In the genomic region with DNA sequence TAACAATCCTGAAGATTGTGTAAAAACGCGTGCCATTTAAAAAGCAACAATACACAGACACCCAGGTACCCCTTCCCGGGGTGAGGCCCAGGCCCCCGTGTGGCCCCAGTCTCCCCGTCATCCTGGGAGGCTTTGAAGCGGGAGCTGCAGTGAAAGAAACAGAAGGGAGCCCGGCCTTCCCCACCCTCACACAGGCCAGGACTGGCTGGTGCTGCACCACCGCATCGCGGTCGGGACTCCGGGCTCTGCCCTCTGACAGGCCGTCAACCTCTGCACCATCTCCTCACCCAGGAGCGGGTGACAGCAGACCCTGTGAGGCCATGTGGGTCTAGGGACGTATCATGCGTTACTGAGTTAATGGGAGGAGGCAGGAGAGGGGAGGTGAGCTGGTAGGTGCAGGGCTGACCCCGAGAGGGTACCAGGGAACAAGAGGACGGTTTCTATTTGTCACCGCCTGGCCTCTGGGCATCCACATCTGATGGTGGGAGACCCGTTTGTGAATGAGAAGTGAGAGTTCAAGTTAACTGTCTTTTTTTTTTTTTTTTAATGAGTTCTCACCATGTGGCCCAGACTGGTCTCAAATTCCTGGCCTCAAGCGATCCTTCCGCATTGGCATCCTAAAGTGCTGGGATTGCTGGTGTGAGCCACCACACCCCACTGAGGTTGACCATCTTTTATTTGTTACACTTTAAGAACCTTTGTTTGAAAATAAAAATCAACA, we compare ENCODE assay signal across 28 cellular contexts. TPM values are rescaled to one million over a fixed set of nuclear protein-coding genes. Genes with fewer than 3 reads are reported as not detected.
"Had no signal": no experiment of that assay in that cellular context is flagged by ENCODE, and none has a peak within 500 bp of the region (broad histone marks: within the 10 kb centered on the region; RNA-seq: fewer than 3 reads in every experiment).

No MANE protein-coding gene starts in this region.

- H3K4me1 Mint-ChIP-seq: activated CD4-positive, alpha-beta T cell treated with anti-CD3 and anti-CD28 coated beads for 36 hours; activated naive CD4-positive, alpha-beta T cell treated with anti-CD3 and anti-CD28 coated beads, Interleukin-2, amount 10 ng/mL, durations not matched to agents 7 days and 5 days had no signal

- H3K27ac Mint-ChIP-seq: activated CD4-positive, alpha-beta T cell treated with anti-CD3 and anti-CD28 coated beads for 36 hours; activated CD8-positive, alpha-beta T cell treated with anti-CD3 and anti-CD28 coated beads for 36 hours; activated naive CD4-positive, alpha-beta T cell treated with anti-CD3 and anti-CD28 coated beads, Interleukin-2, amount 10 ng/mL, durations not matched to agents 7 days and 5 days; activated naive CD8-positive, alpha-beta T cell treated with anti-CD3 and anti-CD28 coated beads for 36 hours; activated T-cell treated with anti-CD3 and anti-CD28 coated beads, Interleukin-2, amount 50 U/mL, for 72 hours; activated T-helper 2 cell treated with anti-CD3 and anti-CD28 coated beads, Interferon-gamma antibody, Interleukin-2, Interleukin-4, amounts not matched to agents 10 μg/mL and 5 μg/mL and 100 μg/mL, durations not matched to agents 14 hours and 24 hours and 36 hours had no signal

- H3K4me3 Mint-ChIP-seq: activated CD4-positive, alpha-beta T cell treated with anti-CD3 and anti-CD28 coated beads for 36 hours; activated CD8-positive, alpha-beta T cell treated with anti-CD3 and anti-CD28 coated beads for 36 hours; activated naive CD4-positive, alpha-beta T cell treated with anti-CD3 and anti-CD28 coated beads, Interleukin-2, amount 10 ng/mL, durations not matched to agents 7 days and 5 days; activated naive CD8-positive, alpha-beta T cell treated with anti-CD3 and anti-CD28 coated beads for 36 hours; activated T-cell treated with anti-CD3 and anti-CD28 coated beads, Interleukin-2, amount 50 U/mL, for 72 hours had no signal

- H3K4me1 ChIP-seq: SJCRH30 had no signal

- H3K4me3 ChIP-seq: SJCRH30 had no signal

- H3K27me3 Mint-ChIP-seq: activated CD4-positive, alpha-beta T cell treated with anti-CD3 and anti-CD28 coated beads for 36 hours; activated CD8-positive, alpha-beta T cell treated with anti-CD3 and anti-CD28 coated beads for 36 hours; activated naive CD4-positive, alpha-beta T cell treated with anti-CD3 and anti-CD28 coated beads, Interleukin-2, amount 10 ng/mL, durations not matched to agents 7 days and 5 days; activated naive CD8-positive, alpha-beta T cell treated with anti-CD3 and anti-CD28 coated beads for 36 hours had no signal

- H3K9me3 Mint-ChIP-seq: activated CD8-positive, alpha-beta T cell treated with anti-CD3 and anti-CD28 coated beads for 36 hours; activated naive CD8-positive, alpha-beta T cell treated with anti-CD3 and anti-CD28 coated beads for 36 hours; activated T-cell treated with anti-CD3 and anti-CD28 coated beads, Interleukin-2, amount 50 U/mL, for 72 hours; activated T-helper 2 cell treated with anti-CD3 and anti-CD28 coated beads, Interferon-gamma antibody, Interleukin-2, Interleukin-4, amounts not matched to agents 10 μg/mL and 5 μg/mL and 100 μg/mL, durations not matched to agents 14 hours and 24 hours and 36 hours had no signal

- H3K9me3 ChIP-seq: SK-N-SH had no signal

- H3K27me3 ChIP-seq: SJCRH30 had no signal

- H3K27ac ChIP-seq: KMS-11, SJCRH30, VCaP had no signal

- DNase-seq: activated CD4-positive, alpha-beta T cell treated with anti-CD3 and anti-CD28 coated beads for 36 hours; activated CD4-positive, alpha-beta T cell treated with anti-CD3 and anti-CD28 coated beads, Interleukin-2, amount 50 U/mL, for 1 hour; activated CD8-positive, alpha-beta memory T cell treated with anti-CD3 and anti-CD28 coated beads, Interleukin-2, amount 50 U/mL, for 4 hours; activated CD8-positive, alpha-beta T cell treated with anti-CD3 and anti-CD28 coated beads for 36 hours; activated gamma-delta T cell treated with Interleukin-2 at 50 U/mL for 16 hours; activated naive CD4-positive, alpha-beta T cell treated with anti-CD3 and anti-CD28 coated beads, Interleukin-2, amount 10 ng/mL, durations not matched to agents 7 days and 5 days; activated naive CD8-positive, alpha-beta T cell treated with anti-CD3 and anti-CD28 coated beads for 36 hours; activated T-cell treated with anti-CD3 and anti-CD28 coated beads, Interleukin-2, amount 50 U/mL, for 72 hours; NCI-H1092; NCI-H1417; NCI-H1930; NCI-H2171; NCI-H2227 treated with DMSO at 0.1 percent for 48 hours; NCI-H526; NCI-H82; OCI-M1; RPMI8226; SJCRH30; SK-N-SH; T-helper 1 cell had no signal

- H3K9ac ChIP-seq: KMS-11, SK-N-SH had no signal

- ATAC-seq: activated CD4-positive, alpha-beta T cell treated with anti-CD3 and anti-CD28 coated beads for 36 hours; activated CD8-positive, alpha-beta T cell treated with anti-CD3 and anti-CD28 coated beads for 36 hours; activated T-cell treated with anti-CD3 and anti-CD28 coated beads, Interleukin-2, amount 50 U/mL, for 72 hours; Panc1; Right ventricle myocardium inferior had no signal

RNA-seq across cellular contexts. Expression of gene TMEM271, which starts 49.7 kb away (rescaled TPM):
- total RNA-seq: activated CD4-positive, alpha-beta T cell treated with anti-CD3 and anti-CD28 coated beads for 36 hours; activated CD8-positive, alpha-beta T cell treated with anti-CD3 and anti-CD28 coated beads for 36 hours; activated naive CD8-positive, alpha-beta T cell treated with anti-CD3 and anti-CD28 coated beads for 36 hours; activated T-cell treated with anti-CD3 and anti-CD28 coated beads, Interleukin-2, amount 50 U/mL, for 72 hours; activated T-helper 2 cell treated with anti-CD3 and anti-CD28 coated beads, Interferon-gamma antibody, Interleukin-2, Interleukin-4, amounts not matched to agents 10 μg/mL and 5 μg/mL and 100 μg/mL, durations not matched to agents 14 hours and 24 hours and 36 hours; MCF 10A; NCI-H460; Right ventricle myocardium inferior; T-helper 2 cell treated with Interferon-gamma antibody and Interleukin-4, amounts not matched to agents 100 ng/mL and 5 ng/mL, for 36 hours had no signal
